In genomic region chr16:70701036-70701435, GRCh38 we compare ENCODE assay signal across 10 cellular contexts. TPM values are rescaled to one million over a fixed set of nuclear protein-coding genes. Genes with fewer than 3 reads are reported as not detected.
DNase-seq lines count a peak whose midpoint lies in the region; ATAC-seq and TF ChIP-seq lines count a peak whose summit lies in the region.
"Had no signal": no experiment of that assay in that cellular context is flagged by ENCODE, and none has a peak within 500 bp of the region (broad histone marks: within the 10 kb centered on the region; RNA-seq: fewer than 3 reads in every experiment).

No MANE protein-coding gene starts in this region.

- WGBS in heart left ventricle, 4 donors = 81 to 87% (median 83%) methylated on average over 3 of the region's 3 CpGs
- WGBS in upper lobe of left lung, 2 donors = 85% methylated on average over 2 of the region's 3 CpGs

- H3K36me3 ChIP-seq in heart left ventricle (peaks cover 0 to 7% (median 0%) of the 10 kb centered on the region in 9 donors), upper lobe of left lung (peaks cover 0 to 5% (median 0%) of the 10 kb centered on the region in 4 donors)

- DNase-seq in heart left ventricle (no peak), cardiac septum (ENCODE audit: low spot score) (no peak), chondrocyte (ENCODE audit: low spot score) (no peak), neural crest cell (ENCODE audit: low read depth, low spot score) (no peak), upper lobe of left lung (no peak), NCI-H1694 (lab: John Stamatoyannopoulos, UW) (no peak), pons (ENCODE audit: low spot score) (no peak)
- DNase-seq: activated CD4-positive, alpha-beta T cell treated with anti-CD3 and anti-CD28 coated beads for 36 hours; NCI-H526 treated with DMSO at 0.1 percent for 48 hours had no signal

- no peaks in the 10 kb centered on the region for H3K9me3 ChIP-seq in heart left ventricle
- no peaks in the 10 kb centered on the region for H3K9me3 ChIP-seq in upper lobe of left lung

- H3K4me1 Mint-ChIP-seq in chondrocyte (ENCODE audit: low read depth) (peaks cover 92% of the 10 kb centered on the region), neural crest cell (peaks cover 27% of the 10 kb centered on the region)

- TF ChIP-seq CTCF in heart left ventricle (IDR thresholded peaks at IDR 0.05) (no peak), chondrocyte (IDR thresholded peaks at IDR 0.05) (no peak), neural crest cell (conservative IDR thresholded peaks at IDR 0.05) (no peak), upper lobe of left lung (IDR thresholded peaks at IDR 0.05) (no peak)

- H3K27me3 Mint-ChIP-seq in chondrocyte (ENCODE audit: low read depth) (no peaks in the 10 kb centered on the region), neural crest cell (ENCODE audit: low read depth) (no peaks in the 10 kb centered on the region)
- H3K27me3 Mint-ChIP-seq: activated CD4-positive, alpha-beta T cell treated with anti-CD3 and anti-CD28 coated beads for 36 hours had no signal

- no peak for TF ChIP-seq EP300 in upper lobe of left lung (IDR thresholded peaks at IDR 0.05)

- H3K4me1 ChIP-seq in heart left ventricle (peaks cover 0 to 80% (median 50%) of the 10 kb centered on the region in 12 donors), upper lobe of left lung (peaks cover 42 to 63% (median 56%) of the 10 kb centered on the region in 4 donors)

- H3K27ac ChIP-seq in heart left ventricle (peak overlapping the region in 11 of 12 donors; percentile 33 to 96 (median 73)), upper lobe of left lung (peak overlapping the region in 3 of 4 donors; percentile 48 to 74 (median 63))

- H3K4me3 Mint-ChIP-seq in chondrocyte (ENCODE audit: unreplicated experiment) (no peak overlapping the region), neural crest cell (peak overlapping the region; percentile 38)
- H3K4me3 Mint-ChIP-seq: activated CD4-positive, alpha-beta T cell treated with anti-CD3 and anti-CD28 coated beads for 36 hours had no signal

- peaks cover 4% of the 10 kb centered on the region for H3K36me3 Mint-ChIP-seq in chondrocyte (ENCODE audit: low read depth)
- peaks cover 4% of the 10 kb centered on the region for H3K36me3 Mint-ChIP-seq in neural crest cell (ENCODE audit: low read depth)

- intact Hi-C loops in heart left ventricle (cut with DNase I) = loop anchor here in 2 of 10 donors (5.0 kb wide), 1 partner anchor 36 kb away; no protein-coding TSS in a partner anchor
- intact Hi-C loops in cardiac septum (cut with DNase I) = no loop called here

- no peak overlapping the region for H3K4me3 ChIP-seq in heart left ventricle
- no peak overlapping the region for H3K4me3 ChIP-seq in upper lobe of left lung

- H3K9me3 Mint-ChIP-seq in chondrocyte (ENCODE audit: low read depth) (no peaks in the 10 kb centered on the region), neural crest cell (no peaks in the 10 kb centered on the region)

- peak overlapping the region; percentile 100 for H3K27ac Mint-ChIP-seq in chondrocyte (ENCODE audit: unreplicated experiment)
- H3K27ac Mint-ChIP-seq in neural crest cell (ENCODE audit: unreplicated experiment) = no peak overlapping the region

- H3K27me3 ChIP-seq in heart left ventricle = no peaks in the 10 kb centered on the region
- no peaks in the 10 kb centered on the region for H3K27me3 ChIP-seq in upper lobe of left lung

- ATAC-seq in heart left ventricle (no peak), upper lobe of left lung (ENCODE audit: low FRiP score in 2 of 2) (no peak)
- no peak for ATAC-seq in activated CD4-positive, CD25-positive, alpha-beta regulatory T cell treated with anti-CD3 and anti-CD28 coated beads, Interleukin-2, amount 50 U/mL, for 24 hours
- ATAC-seq: activated CD4-positive, alpha-beta T cell treated with anti-CD3 and anti-CD28 coated beads for 36 hours had no signal

- TF ChIP-seq POLR2A in heart left ventricle (IDR thresholded peaks at IDR 0.05) (no peak), upper lobe of left lung (IDR thresholded peaks at IDR 0.05) (no peak)

RNA-seq across cellular contexts. Expression of gene MTSS2, which starts 15.2 kb away (rescaled TPM):
- total RNA-seq in heart left ventricle = 10 to 100 TPM; 51.9 to 90.9 (median 72.2) TPM
- polyA plus RNA-seq in heart left ventricle = 10 to 100 TPM; 58.8 to 97.1 TPM
- 63.4 TPM for total RNA-seq in cardiac septum
- 243 to 296 TPM (median 282 TPM) in 3 replicates for total RNA-seq in chondrocyte
- total RNA-seq in neural crest cell = 93.3 and 95.0 TPM in 2 replicates
- total RNA-seq in upper lobe of left lung = 100 to 1,000 TPM in 1 of 6 donors, 10 to 100 TPM in 5; 40.7 to 202 (median 72.4) TPM

RNA-seq across cellular contexts. Expression of gene IL34, which starts 54.7 kb away (rescaled TPM):
- total RNA-seq in heart left ventricle (1 to 10 TPM in 8 of 9 donors, under 1 TPM in 1; 0.49 to 6.5 (median 2.7) TPM), cardiac septum (1.2 TPM), chondrocyte (13.0 to 25.0 TPM (median 20.8 TPM) in 3 replicates), neural crest cell (0.16 and 0.47 TPM in 2 replicates), upper lobe of left lung (10 to 100 TPM in 5 of 6 donors, 1 to 10 TPM in 1; 3.0 to 32.1 (median 14.8) TPM)
- polyA plus RNA-seq in heart left ventricle = 1 to 10 TPM in 1 of 2 donors, under 1 TPM in 1; 0.82 to 2.3 TPM
- total RNA-seq: activated CD4-positive, alpha-beta T cell treated with anti-CD3 and anti-CD28 coated beads for 36 hours had no signal
